Comparison of ENCODE assay signal across 9 cellular contexts in genomic region chr1:156284112-156284511, GRCh38. TPM values are rescaled to one million over a fixed set of nuclear protein-coding genes. Genes with fewer than 3 reads are reported as not detected.
DNase-seq lines count a peak whose midpoint lies in the region; ATAC-seq, FAIRE-seq and TF ChIP-seq lines count a peak whose summit lies in the region.
"Had no signal": no experiment of that assay in that cellular context is flagged by ENCODE, and none has a peak within 500 bp of the region (broad histone marks: within the 10 kb centered on the region; RNA-seq: fewer than 3 reads in every experiment).

Gene TMEM79, plus strand, starts transcription at chr1:156284325. Its CDS starts 902 bp downstream, at chr1:156285227.

- peaks cover 46% of the 10 kb centered on the region for H3K79me2 ChIP-seq in GM12878 (ENCODE audit: control insufficient read depth, insufficient read depth, low read length)

- H3K9me3 ChIP-seq in heart left ventricle (no peaks in the 10 kb centered on the region), GM12878 (replicated peaks; ENCODE audit: control insufficient read depth, insufficient read depth, low read length) (no peaks in the 10 kb centered on the region), lung (ENCODE audit: control insufficient read depth in 2 of 2, insufficient read depth in 1 of 2, low read length in 1 of 2) (no peaks in the 10 kb centered on the region)

- H3K4me2 ChIP-seq in GM12878 (ENCODE audit: control insufficient read depth, insufficient read depth) = peak within 1 kb of the TSS; percentile 84

- WGBS in heart left ventricle, 4 donors = 90 to 92% (median 91%) methylated on average over 7 of the region's 7 CpGs
- 90% methylated on average over 7 of the region's 7 CpGs for WGBS in GM12878 (ENCODE audit: insufficient coverage, insufficient replicate concordance, low lambda C conversion rate, missing lambda C conversion rate)
- WGBS in lung, 2 donors = 75 to 86% methylated on average over 7 of the region's 7 CpGs

- peak within 1 kb of the TSS in 11 of 12 donors; percentile 61 to 98 (median 90) for H3K27ac ChIP-seq in heart left ventricle
- peak within 1 kb of the TSS; percentile 86 for H3K27ac ChIP-seq in GM12878 (ENCODE audit: control insufficient read depth, insufficient read depth)
- H3K27ac ChIP-seq in lung (ENCODE audit: low read depth in 1 of 2, low read length in 1 of 2) = peak within 1 kb of the TSS; percentile 81 to 97

- no TSS peak for BruUV-seq in GM12878 (replicated peaks; lab: Mats Ljungman, UMichigan)

- TF ChIP-seq CTCF in heart left ventricle (IDR thresholded peaks at IDR 0.05) = no peak
- no peak for TF ChIP-seq CTCF in GM12878 (IDR thresholded peaks at IDR 0.05 in 2 of 3, conservative IDR thresholded peaks at IDR 0.05 in 1 of 3; ENCODE audit: control insufficient read depth in 2 of 3, extremely low read depth in 1 of 3, insufficient read depth in 1 of 3, low read depth in 3 of 3, low read length in 3 of 3)
- TF ChIP-seq CTCF in lung (IDR thresholded peaks at IDR 0.05; ENCODE audit: control extremely low read depth, extremely low read depth) = no peak

- RAD21 ChIA-PET in GM12878 (lab: Charles Lee; ENCODE audit: unreplicated experiment) = interaction anchor here (1.3 to 1.9 kb wide), 3 partner anchors 54 to 134 kb away, joined by 4 to 6 read pairs (median 5); partner anchors contain the start of genes CCT3, PMF1 and TSACC

- intact Hi-C loops in heart left ventricle (cut with DNase I) (no loop called here), left ventricle myocardium superior (cut with micrococcal nuclease) (no loop called here), GM12878 (cut with micrococcal nuclease; ENCODE audit: unreplicated experiment) (loop anchor here (10.0 kb wide), 1 partner anchor 189 kb away; no protein-coding TSS in a partner anchor)

- H4K20me1 ChIP-seq in GM12878 (ENCODE audit: control insufficient read depth, insufficient read depth) = no peaks in the 10 kb centered on the region

- H3K27me3 ChIP-seq in heart left ventricle (no peaks in the 10 kb centered on the region), GM12878 (replicated peaks in 1 of 2; ENCODE audit: control insufficient read depth in 2 of 2, insufficient read depth in 2 of 2, low read length in 1 of 2) (no peaks in the 10 kb centered on the region), lung (ENCODE audit: control insufficient read depth, insufficient read depth) (no peaks in the 10 kb centered on the region)

- SMC1A ChIA-PET in GM12878 (lab: Charles Lee; ENCODE audit: uncharacterized antibody, unreplicated experiment) = interaction anchor here (0.9 to 1.7 kb wide), 4 partner anchors 9 to 166 kb away, joined by 3 to 10 read pairs (median 5); partner anchors contain the start of gene GLMP

- CTCF ChIA-PET in GM12878 (lab: Yijun Ruan, JAX) = interaction anchor here (1.1 to 7.1 kb wide), 5 partner anchors 35 to 346 kb away, joined by 3 to 58 read pairs (median 3); partner anchors contain the start of gene UBQLN4

- POLR2A ChIA-PET in GM12878 (lab: Charles Lee) = interaction anchor here (0.6 to 2.5 kb wide), 10 partner anchors 9 to 434 kb away, joined by 3 to 12 read pairs (median 4); partner anchors contain the start of gene GLMP

- no peak for FAIRE-seq in GM12878 (lab: Jason Lieb, UNC)
- no peak for FAIRE-seq in GM12891 (lab: Jason Lieb, UNC)
- FAIRE-seq: TTC549 had no signal

- peak within 1 kb of the TSS; percentile 98 for H2AFZ ChIP-seq in GM12878 (ENCODE audit: control insufficient read depth, low read depth, low read length)

- peaks cover 0 to 19% (median 12%) of the 10 kb centered on the region in 9 donors for H3K36me3 ChIP-seq in heart left ventricle
- H3K36me3 ChIP-seq in GM12878 (ENCODE audit: control insufficient read depth in 2 of 2, insufficient read depth in 2 of 2, low read length in 1 of 2) = peaks cover 0 to 11% of the 10 kb centered on the region in 2 experiments; a peak in 3 of 4 replicates
- H3K36me3 ChIP-seq in lung (ENCODE audit: control insufficient read depth in 2 of 2, insufficient read depth in 2 of 2, low read length in 2 of 2) = peaks cover 0 to under 1% of the 10 kb centered on the region in 2 donors

- TF ChIP-seq POLR2A in heart left ventricle (IDR thresholded peaks at IDR 0.05) (no peak), GM12878 (IDR thresholded peaks at IDR 0.05; ENCODE audit: low read depth, low read length) (no peak), GM12891 (IDR thresholded peaks at IDR 0.05; ENCODE audit: low read depth, low read length) (no peak)

- in situ Hi-C loops in GM12878 (cut with MboI) = no loop called here

- H3K4me1 ChIP-seq in heart left ventricle (peaks cover 5 to 44% (median 30%) of the 10 kb centered on the region in 12 donors), GM12878 (ENCODE audit: control insufficient read depth, insufficient read depth, low read length) (peaks cover 15% of the 10 kb centered on the region; the same call in 1 of the 2 replicates), lung (ENCODE audit: control insufficient read depth in 2 of 2, insufficient read depth in 2 of 2, low read length in 2 of 2) (peaks cover 0 to 6% of the 10 kb centered on the region in 2 donors)

- peak within 1 kb of the TSS; percentile 68 to 100 (median 84) for H3K4me3 ChIP-seq in heart left ventricle
- peak within 1 kb of the TSS; percentile 92 for H3K4me3 ChIP-seq in GM12878
- H3K4me3 ChIP-seq in lung = peak within 1 kb of the TSS; percentile 55

- H3K9ac ChIP-seq in GM12878 (ENCODE audit: control insufficient read depth, insufficient read depth, low read length) = peak within 1 kb of the TSS; percentile 89

- TF ChIP-seq EP300 in GM12878 (IDR thresholded peaks at IDR 0.05; ENCODE audit: borderline replicate concordance in 1 of 2, control insufficient read depth in 1 of 2, low read depth in 2 of 2, low read length in 2 of 2) = no peak

- ATAC-seq in heart left ventricle (no peak), left ventricle myocardium superior (no peak), GM12878 (no peak), lung (ENCODE audit: insufficient read depth, low FRiP score) (no peak)

- DNase-seq in heart left ventricle = no peak
- DNase-seq in left ventricle myocardium superior = no peak
- DNase-seq in GM12878 (ENCODE audit: low read depth, low spot score) = no peak
- no peak for DNase-seq in lung (ENCODE audit: low spot score)
- DNase-seq in ureter (ENCODE audit: low spot score) = peak; percentile 62
- DNase-seq in SW480 (ENCODE audit: low spot score) = no peak
- no peak for DNase-seq in cerebellum (ENCODE audit: low spot score)
- DNase-seq in GM12891 (ENCODE audit: insufficient read length, low spot score) = no peak

- TF ChIP-seq RAD21 in GM12878 (IDR thresholded peaks at IDR 0.05; ENCODE audit: insufficient read depth, low read depth, low read length) = no peak

TF ChIP-seq in GM12878, 131 proteins besides CTCF, POLR2A, EP300 and RAD21 (continues in another document):
- TF ChIP-seq KDM1A (IDR thresholded peaks at IDR 0.05; ENCODE audit: borderline replicate concordance) (no peak), SMAD1 (IDR thresholded peaks at IDR 0.05; ENCODE audit: low read depth, partially characterized antibody) (no peak), NRF1 (conservative IDR thresholded peaks at IDR 0.05; ENCODE audit: low read depth, low read length) (no peak), E2F4 (IDR thresholded peaks at IDR 0.05; ENCODE audit: low read depth, low read length) (no peak)

TF ChIP-seq in GM12891, 5 proteins besides CTCF, POLR2A, EP300 and RAD21:
- TF ChIP-seq POLR2AphosphoS5 (IDR thresholded peaks at IDR 0.05; ENCODE audit: low read depth, low read length) (no peak), SPI1 (IDR thresholded peaks at IDR 0.05; ENCODE audit: low read depth, low read length) (no peak), TAF1 (IDR thresholded peaks at IDR 0.05; ENCODE audit: low read depth, low read length) (no peak), POU2F2 (IDR thresholded peaks at IDR 0.05; ENCODE audit: low read depth, low read length) (no peak), PAX5 (IDR thresholded peaks at IDR 0.05; ENCODE audit: insufficient read depth, low read length, severe bottlenecking) (no peak)

RNA-seq across cellular contexts. Expression of gene TMEM79, which starts in this region (rescaled TPM):
- total RNA-seq in heart left ventricle (1 to 10 TPM in 7 of 9 donors, under 1 TPM in 2; 0.83 to 2.7 (median 1.3) TPM), left ventricle myocardium superior (1.5 TPM), GM12878 (2014; rRNA removed) (1.9 and 3.8 TPM in 2 replicates), GM12878 (2014; rRNA removed; fragmentation: Illumina TruSeq; extraction: Trizol) (2.2 and 2.5 TPM in 2 replicates), GM12878 (2021) (3.1 and 4.0 TPM in 2 replicates), lung (1 to 10 TPM; 4.5 to 4.7 TPM), ureter (26.2 TPM), cerebellum (1.7 TPM)
- polyA plus RNA-seq in heart left ventricle (1 to 10 TPM; 1.2 to 1.6 TPM), GM12878 (2011; rRNA removed) (2.0 and 3.8 TPM in 2 replicates), GM12878 (2014; fragmentation: Illumina TruSeq; extraction: Trizol) (0.86 and 2.6 TPM in 2 replicates), GM12878 (2014; fragmentation: Nextera tagmentation; extraction: Ambion mirVana) (1 to 10 TPM in 1 of 2 experiments, under 1 TPM in 1; 0.47 to 1.2 TPM), GM12878 (2014; rRNA removed) (5.2 and 7.3 TPM in 2 replicates), GM12878 (2016; fragmentation: Nextera tagmentation; extraction: Ambion mirVana) (1 to 10 TPM; 5.1 to 5.2 TPM), lung (1 to 10 TPM; 2.5 to 4.6 TPM)
- total RNA-seq in GM12878 (2013; cell fraction: nucleolus; rRNA removed) = 7.0 and 7.2 TPM in 2 replicates
- polyA plus RNA-seq in GM12878 (2011; ENCODE audit: low read depth) = 1.7 TPM
- 5.7 and 7.1 TPM in 2 replicates for polyA plus RNA-seq in GM12878 (2011; cell fraction: cytosol; rRNA removed)
- polyA plus RNA-seq in GM12878 (2011; cell fraction: nucleus; rRNA removed) = 16.8 and 20.3 TPM in 2 replicates
- 2.8 and 4.1 TPM in 2 replicates for polyA plus RNA-seq in GM12878 (2012)
- polyA minus RNA-seq in GM12878 (2011; rRNA and poly(A)+ RNA removed) = 2.6 and 6.3 TPM in 2 replicates
- 0.73 and 0.80 TPM in 2 replicates for polyA minus RNA-seq in GM12878 (2011; cell fraction: cytosol; rRNA and poly(A)+ RNA removed)
- polyA minus RNA-seq in GM12878 (2011; cell fraction: nucleus; rRNA and poly(A)+ RNA removed) = 5.4 and 8.4 TPM in 2 replicates
- 2.9 TPM for polyA plus RNA-seq in GM12891 (2012; ENCODE audit: low read depth, missing spikeins)
